Comparison of ENCODE assay signal across 1 cellular context in genomic region chr17:43983515-43984411, GRCh38.
TF ChIP-seq lines count a peak whose summit lies in the region.

No MANE protein-coding gene starts in this region.

TF ChIP-seq in HEK293, 187 proteins besides CTCF, POLR2A, EP300 and RAD21 (continued from another document):
- no peak for TF ChIP-seq ZNF776 (tag by site-specific recombination; IDR thresholded peaks at IDR 0.05; ENCODE audit: borderline replicate concordance)
- TF ChIP-seq ZNF280C (tag by site-specific recombination; IDR thresholded peaks at IDR 0.05), result no peak
- TF ChIP-seq SETDB1 (IDR thresholded peaks at IDR 0.05; ENCODE audit: insufficient read length, low read length), result no peak
- TF ChIP-seq ZBTB8A (tag by site-specific recombination; IDR thresholded peaks at IDR 0.05), result peak; percentile 84
- peak; percentile 67; the same call in 1 of the 2 replicates for TF ChIP-seq ZNF501 (tag by site-specific recombination; IDR thresholded peaks at IDR 0.05)
- no peak for TF ChIP-seq TRIM28 (IDR thresholded peaks at IDR 0.05; ENCODE audit: borderline replicate concordance, low read length)
- TF ChIP-seq SP7 (tag by site-specific recombination; IDR thresholded peaks at IDR 0.05), result peak; percentile 22; the same call in 1 of the 2 replicates
- peak; percentile 58; the same call in 1 of the 2 replicates for TF ChIP-seq ZBTB20 (tag by site-specific recombination; IDR thresholded peaks at IDR 0.05)
- TF ChIP-seq ZNF274 (IDR thresholded peaks at IDR 0.05; ENCODE audit: low read length), result no peak
- TF ChIP-seq ZNF274 (tag by site-specific recombination; IDR thresholded peaks at IDR 0.05; ENCODE audit: borderline replicate concordance), result no peak
- no peak for TF ChIP-seq ZFP3 (tag by site-specific recombination; IDR thresholded peaks at IDR 0.05; ENCODE audit: low read depth)
- 0 out of 2 replicates have a peak, but pooled peaks have one; percentile 21 for TF ChIP-seq PRDM4 (tag by site-specific recombination; IDR thresholded peaks at IDR 0.05)
- TF ChIP-seq ZFP69B (tag by site-specific recombination; IDR thresholded peaks at IDR 0.05), result 0 out of 2 replicates have a peak, but pooled peaks have one; percentile 42
- peak; percentile 44 for TF ChIP-seq ZNF398 (tag by site-specific recombination; IDR thresholded peaks at IDR 0.05)
- TF ChIP-seq ZNF2 (tag by site-specific recombination; IDR thresholded peaks at IDR 0.05), result peak; percentile 68; the same call in 1 of the 2 replicates
- TF ChIP-seq WT1 (tag by site-specific recombination; IDR thresholded peaks at IDR 0.05), result peak; percentile 9; the same call in 1 of the 2 replicates
- peak; percentile 39; the same call in 1 of the 2 replicates for TF ChIP-seq KLF17 (tag by site-specific recombination; IDR thresholded peaks at IDR 0.05)
- peak; percentile 86 for TF ChIP-seq FEZF1 (tag by site-specific recombination; IDR thresholded peaks at IDR 0.05)
- TF ChIP-seq ATF2 (tag by site-specific recombination; IDR thresholded peaks at IDR 0.05; ENCODE audit: low read depth), result peak; percentile 49; the same call in 1 of the 2 replicates
- TF ChIP-seq ZBTB17 (tag by site-specific recombination; IDR thresholded peaks at IDR 0.05), result 0 out of 2 replicates have a peak, but pooled peaks have one; percentile 17
- 0 out of 2 replicates have a peak, but pooled peaks have one; percentile 1 for TF ChIP-seq ZNF341 (tag by site-specific recombination; IDR thresholded peaks at IDR 0.05; ENCODE audit: low read depth)
- TF ChIP-seq ZSCAN16 (tag by site-specific recombination; IDR thresholded peaks at IDR 0.05), result no peak
- TF ChIP-seq ZNF302 (tag by site-specific recombination; IDR thresholded peaks at IDR 0.05; ENCODE audit: low read depth), result no peak
- TF ChIP-seq ZNF510 (tag by site-specific recombination; IDR thresholded peaks at IDR 0.05; ENCODE audit: insufficient replicate concordance), result no peak
- TF ChIP-seq ZNF571 (tag by site-specific recombination; IDR thresholded peaks at IDR 0.05), result no peak
- TF ChIP-seq HOXD13 (CRISPR knock-in tag; IDR thresholded peaks at IDR 0.05; ENCODE audit: borderline replicate concordance), result no peak
- peak; percentile 24; the same call in 1 of the 2 replicates for TF ChIP-seq ZNF600 (tag by site-specific recombination; IDR thresholded peaks at IDR 0.05)
- no peak for TF ChIP-seq ZNF248 (tag by site-specific recombination; IDR thresholded peaks at IDR 0.05)
- no peak for TF ChIP-seq ZNF23 (tag by site-specific recombination; IDR thresholded peaks at IDR 0.05; ENCODE audit: borderline replicate concordance)
- TF ChIP-seq SP2 (tag by site-specific recombination; IDR thresholded peaks at IDR 0.05), result no peak
- peak; percentile 91 for TF ChIP-seq GLIS1 (tag by site-specific recombination; IDR thresholded peaks at IDR 0.05)
- TF ChIP-seq ZBTB21 (tag by site-specific recombination; IDR thresholded peaks at IDR 0.05), result peak; percentile 87
- peak; percentile 76; the same call in 1 of the 2 replicates for TF ChIP-seq ZBTB48 (tag by site-specific recombination; IDR thresholded peaks at IDR 0.05)
